ENCODE assay signal across 11 cellular contexts in the genomic region with DNA sequence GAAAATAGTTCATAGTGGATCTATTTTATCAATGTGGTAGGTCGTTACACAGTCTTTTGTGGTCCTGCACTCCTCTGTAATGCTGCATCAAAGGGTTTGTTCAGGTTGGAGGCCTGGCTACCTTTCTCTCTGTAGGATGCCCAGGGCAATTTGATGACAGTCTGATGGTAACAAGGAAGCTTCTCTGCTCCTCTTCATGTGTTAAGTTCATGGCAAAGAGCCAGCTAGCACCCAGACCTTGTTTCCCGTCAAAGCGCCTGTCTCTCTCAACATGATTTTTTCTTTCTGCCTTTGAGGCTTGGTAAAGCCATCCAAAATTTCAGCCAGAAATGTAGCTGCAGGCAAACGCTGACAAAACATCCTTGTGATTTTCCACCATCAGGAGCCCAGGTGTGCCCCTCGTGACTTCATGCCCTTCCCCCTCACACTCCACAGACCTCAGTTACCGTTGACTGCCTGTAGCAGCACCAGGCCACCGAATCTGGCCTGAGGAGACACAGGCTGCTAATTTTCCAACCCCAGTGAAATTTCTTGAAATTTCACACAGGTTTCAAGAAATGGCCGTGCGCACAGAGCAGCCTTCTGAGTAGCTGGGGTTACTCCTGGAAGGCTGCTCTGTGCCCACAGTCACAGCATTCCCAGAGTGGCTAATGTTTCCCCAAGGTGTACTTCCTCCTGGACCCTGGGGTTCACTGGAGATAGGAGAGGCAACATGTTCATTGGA.
DNase-seq lines count a peak whose midpoint lies in the region; ATAC-seq and TF ChIP-seq lines count a peak whose summit lies in the region.
"Had no signal": no experiment of that assay in that cellular context is flagged by ENCODE, and none has a peak within 500 bp of the region (broad histone marks: within the 10 kb centered on the region; RNA-seq: fewer than 3 reads in every experiment).

No MANE protein-coding gene starts in this region.

- H4K20me1 ChIP-seq in SK-N-SH (ENCODE audit: insufficient read depth) (no peaks in the 10 kb centered on the region), PC-9 (ENCODE audit: insufficient read depth) (no peaks in the 10 kb centered on the region)

- no peak for ATAC-seq in SK-N-SH treated with all-trans-retinoic acid at 6 μM for 48 hours
- ATAC-seq in HG02759 (IDR thresholded peaks at IDR 0.05; ENCODE audit: unreplicated experiment) = peak; percentile 73
- ATAC-seq in HG03565 (IDR thresholded peaks at IDR 0.05; ENCODE audit: unreplicated experiment) = peak; percentile 45

- H3K4me1 ChIP-seq in SK-N-SH (ENCODE audit: control insufficient read depth in 1 of 2, insufficient read depth in 2 of 2, low read depth in 1 of 2, low read length in 1 of 2) (peaks cover 18 to 21% of the 10 kb centered on the region in 2 experiments; a peak in 2 of 4 replicates), thyroid gland (no peaks in the 10 kb centered on the region), PC-9 (replicated peaks; ENCODE audit: insufficient read depth) (peaks cover 10% of the 10 kb centered on the region; the same call in 1 of the 2 replicates)

- H3K27me3 ChIP-seq in SK-N-SH (ENCODE audit: insufficient read depth) = no peaks in the 10 kb centered on the region
- H3K27me3 ChIP-seq in thyroid gland = no peaks in the 10 kb centered on the region
- H3K27me3 ChIP-seq in PC-9 (ENCODE audit: insufficient read depth, low read depth) = no peaks in the 10 kb centered on the region
- H3K27me3 ChIP-seq: adrenal gland had no signal

- CTCF ChIA-PET in SK-N-SH (lab: Yijun Ruan, JAX) (interaction anchor here (0.8 kb wide), 1 partner anchor 9 kb away, joined by 3 read pairs; no protein-coding TSS in a partner anchor), PC-9 (lab: Charles Lee) (no interaction called here)

- TF ChIP-seq CTCF in SK-N-SH (IDR thresholded peaks at IDR 0.05) (no peak), thyroid gland (IDR thresholded peaks at IDR 0.05) (no peak), PC-9 (conservative IDR thresholded peaks at IDR 0.05) (no peak)

- TF ChIP-seq RAD21 in SK-N-SH (IDR thresholded peaks at IDR 0.05; ENCODE audit: low read length) = 0 out of 2 replicates have a peak, but pooled peaks have one; percentile 7

- peaks cover 6% of the 10 kb centered on the region; the same call in 1 of the 2 replicates for H3K9me3 ChIP-seq in SK-N-SH
- no peaks in the 10 kb centered on the region for H3K9me3 ChIP-seq in thyroid gland
- H3K9me3 ChIP-seq in PC-9 (ENCODE audit: insufficient read depth, low read depth) = no peaks in the 10 kb centered on the region
- H3K9me3 ChIP-seq: adrenal gland had no signal

- no peaks in the 10 kb centered on the region for H3K79me2 ChIP-seq in SK-N-SH (ENCODE audit: insufficient read depth)
- H3K79me2 ChIP-seq in PC-9 (ENCODE audit: low read depth) = no peaks in the 10 kb centered on the region

- H3K4me3 ChIP-seq in SK-N-SH (ENCODE audit: low read depth in 2 of 2, low read length in 1 of 2) = no peak overlapping the region
- no peak overlapping the region for H3K4me3 ChIP-seq in thyroid gland (replicated peaks in 1 of 3)
- no peak overlapping the region for H3K4me3 ChIP-seq in PC-9
- H3K4me3 ChIP-seq: adrenal gland had no signal

- whole genome bisulfite sequencing in SK-N-SH (ENCODE audit: low lambda C conversion rate) = 76% methylated on average over 9 of the region's 9 CpGs
- 66 to 72% methylated on average over 9 of the region's 9 CpGs for WGBS in thyroid gland, 2 donors

- no peaks in the 10 kb centered on the region for H3K36me3 ChIP-seq in SK-N-SH (replicated peaks in 1 of 2; ENCODE audit: control insufficient read depth in 1 of 2, insufficient read depth in 2 of 2, low read length in 1 of 2)
- H3K36me3 ChIP-seq in thyroid gland = no peaks in the 10 kb centered on the region
- H3K36me3 ChIP-seq in PC-9 (ENCODE audit: low read depth) = no peaks in the 10 kb centered on the region
- H3K36me3 ChIP-seq: adrenal gland had no signal

- POLR2A ChIA-PET in SK-N-SH (lab: Yijun Ruan, JAX) = interaction anchor here (1.3 kb wide), 1 partner anchor 28 kb away, joined by 3 read pairs; no protein-coding TSS in a partner anchor
- POLR2A ChIA-PET in PC-9 (lab: Charles Lee; ENCODE audit: unreplicated experiment) = interaction anchor here (0.5 kb wide), 1 partner anchor 564 kb away, joined by 3 read pairs; no protein-coding TSS in a partner anchor

- TF ChIP-seq POLR2A in thyroid gland (IDR thresholded peaks at IDR 0.05) = no peak

- H3K4me2 ChIP-seq in SK-N-SH = no peak overlapping the region
- no peak overlapping the region for H3K4me2 ChIP-seq in PC-9

- H3K9me2 ChIP-seq in SK-N-SH (no peaks in the 10 kb centered on the region), PC-9 (ENCODE audit: insufficient read depth) (no peaks in the 10 kb centered on the region)

- H3F3A ChIP-seq in SK-N-SH (replicated peaks; ENCODE audit: insufficient read depth) = peaks cover 10% of the 10 kb centered on the region
- H3F3A ChIP-seq in PC-9 (ENCODE audit: insufficient read depth, low read depth) = no peaks in the 10 kb centered on the region

- intact Hi-C loops in thyroid gland (cut with DNase I) = no loop called here
- intact Hi-C loops in PC-9 (cut with micrococcal nuclease; ENCODE audit: unreplicated experiment) = no loop called here

- H3K27ac ChIP-seq in SK-N-SH (ENCODE audit: low read depth in 2 of 2, low read length in 1 of 2) (peak overlapping the region in 1 of 2 experiments; percentile 77; a peak in 2 of 4 replicates), thyroid gland (no peak overlapping the region), PC-9 (no peak overlapping the region)
- H3K27ac ChIP-seq: adrenal gland had no signal

- no peak overlapping the region for H3K9ac ChIP-seq in SK-N-SH

- H2AFZ ChIP-seq in SK-N-SH (ENCODE audit: low read depth) (no peak overlapping the region), PC-9 (no peak overlapping the region)

- no TSS peak for BruUV-seq in PC-9 (replicated peaks; lab: Mats Ljungman, UMichigan)

- DNase-seq in SK-N-SH (peak; percentile 37), thyroid gland (peak; percentile 64 to 73), AG08395 (ENCODE audit: low spot score) (no peak), PC-9 (no peak)
- no peak for DNase-seq in activated naive CD4-positive, alpha-beta T cell (lab: John Stamatoyannopoulos, UW)
- DNase-seq: Kasumi-1, OCI-M1 had no signal

- peak in 1 of 2 experiments; percentile 52; a peak in 1 of 4 replicates for TF ChIP-seq EP300 in SK-N-SH (IDR thresholded peaks at IDR 0.05; ENCODE audit: borderline replicate concordance in 1 of 2, low read depth in 1 of 2, low read length in 1 of 2)

TF ChIP-seq in SK-N-SH, 30 proteins besides CTCF, POLR2A, EP300 and RAD21 (continues in another document):
- TF ChIP-seq GATA2 (CRISPR knock-in tag; IDR thresholded peaks at IDR 0.05) (peak; percentile 17; the same call in 1 of the 2 replicates), MAX (IDR thresholded peaks at IDR 0.05; ENCODE audit: low read depth) (no peak), JUND (IDR thresholded peaks at IDR 0.05) (no peak), FOSL2 (IDR thresholded peaks at IDR 0.05; ENCODE audit: borderline replicate concordance, low read depth) (no peak), SIN3A (IDR thresholded peaks at IDR 0.05; ENCODE audit: borderline replicate concordance, low read depth, low read length) (no peak), USF2 (IDR thresholded peaks at IDR 0.05; ENCODE audit: borderline replicate concordance, low read depth, low read length) (no peak), CHD2 (IDR thresholded peaks at IDR 0.05; ENCODE audit: low read length, partially characterized antibody) (no peak), ELF1 (IDR thresholded peaks at IDR 0.05) (no peak)

TF ChIP-seq in SK-N-SH treated with all-trans-retinoic acid at 6 μM for 48 hours, 23 proteins besides CTCF, POLR2A, EP300 and RAD21:
- no peak for TF ChIP-seq TOX (CRISPR knock-in tag; IDR thresholded peaks at IDR 0.05; ENCODE audit: borderline replicate concordance)
- TF ChIP-seq GLIS3 (CRISPR knock-in tag; IDR thresholded peaks at IDR 0.05) = no peak
- no peak for TF ChIP-seq RARB (CRISPR knock-in tag; IDR thresholded peaks at IDR 0.05)
- no peak for TF ChIP-seq ZFP3 (CRISPR knock-in tag; IDR thresholded peaks at IDR 0.05)
- TF ChIP-seq ZNF565 (CRISPR knock-in tag; conservative IDR thresholded peaks at IDR 0.05; ENCODE audit: low read depth) = no peak
- TF ChIP-seq ESRRG (CRISPR knock-in tag; IDR thresholded peaks at IDR 0.05) = no peak
- TF ChIP-seq CSRNP3 (CRISPR knock-in tag; IDR thresholded peaks at IDR 0.05) = no peak
- TF ChIP-seq BACH2 (CRISPR knock-in tag; IDR thresholded peaks at IDR 0.05; ENCODE audit: borderline replicate concordance) = no peak
- no peak for TF ChIP-seq CSDC2 (CRISPR knock-in tag; IDR thresholded peaks at IDR 0.05)

Comparison
In these comparisons a context has a peak if more than half of its experiments do, and no peak if none do; other contexts are left out.
1. DNase-seq: peak in SK-N-SH (single experiment) and thyroid gland (2 of 2); none in activated naive CD4-positive, alpha-beta T cell (0 of 4), AG08395 (single experiment) and PC-9 (0 of 2).